In the genomic region with DNA sequence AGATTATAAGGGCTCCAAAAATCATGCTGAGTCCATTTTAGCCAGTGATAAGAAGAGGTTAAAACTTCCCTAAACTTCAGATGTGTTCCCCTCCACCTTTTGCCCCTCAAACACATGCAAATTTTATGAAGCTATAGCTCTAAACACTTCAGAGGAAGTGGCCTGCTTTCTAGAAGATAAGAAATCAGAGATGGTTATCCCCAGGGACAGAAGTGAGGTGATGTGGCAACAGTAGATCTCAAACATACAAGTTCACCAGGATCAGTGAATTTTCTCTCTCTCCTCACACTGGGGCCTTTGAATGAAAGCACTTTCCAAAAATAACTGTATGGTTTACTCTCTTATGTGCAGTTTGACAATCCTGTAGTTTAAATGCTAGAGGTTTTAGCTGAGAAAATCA, we compare ENCODE assay signal across 12 cellular contexts.
DNase-seq lines count a peak whose midpoint lies in the region; ATAC-seq and TF ChIP-seq lines count a peak whose summit lies in the region.
"Had no signal": no experiment of that assay in that cellular context is flagged by ENCODE, and none has a peak within 500 bp of the region (broad histone marks: within the 10 kb centered on the region; RNA-seq: fewer than 3 reads in every experiment).

No MANE protein-coding gene starts in this region.

- no peak overlapping the region for H2AFZ ChIP-seq in GM23248

- DNase-seq in GM23248 (peak; percentile 5), memory B cell (ENCODE audit: low spot score in 2 of 2) (peak in 1 of 2 donors; percentile 16), HuH-7.5 (ENCODE audit: low spot score) (no peak), NOMO-1 treated with DMSO at 0.1 percent for 48 hours (lab: John Stamatoyannopoulos, UW; ENCODE audit: unreplicated experiment) (no peak), AG08396 (ENCODE audit: low spot score) (no peak), gastrocnemius medialis (no peak)
- DNase-seq: kidney glomerular epithelial cell; NCI-H2107; stimulated activated naive CD8-positive, alpha-beta T cell treated with anti-CD3 and anti-CD28 coated beads, Interleukin-15, Interleukin-2, amounts not matched to agents 100 U/mL and 50 U/mL, for 24 hours had no signal

- no peaks in the 10 kb centered on the region for H3F3A ChIP-seq in GM23248 (ENCODE audit: insufficient read depth)

- no peaks in the 10 kb centered on the region for H4K20me1 ChIP-seq in GM23248 (ENCODE audit: insufficient read depth)

- H3K4me1 ChIP-seq in GM23248 (ENCODE audit: insufficient read depth) = no peaks in the 10 kb centered on the region
- peaks cover 35 to 40% of the 10 kb centered on the region in 2 donors for H3K4me1 ChIP-seq in gastrocnemius medialis

- H3K27ac Mint-ChIP-seq in IgD-negative memory B cell (peak overlapping the region in 2 of 3 donors; percentile 5 to 55), memory B cell (peak overlapping the region; percentile 45)

- H3K9me3 ChIP-seq in GM23248 (ENCODE audit: low read depth) (no peaks in the 10 kb centered on the region), gastrocnemius medialis (no peaks in the 10 kb centered on the region)

- H3K36me3 Mint-ChIP-seq in IgD-negative memory B cell (no peaks in the 10 kb centered on the region), memory B cell (no peaks in the 10 kb centered on the region)

- H3K27me3 ChIP-seq in GM23248 (replicated peaks; ENCODE audit: insufficient read depth) (no peaks in the 10 kb centered on the region), gastrocnemius medialis (no peaks in the 10 kb centered on the region)

- H3K79me2 ChIP-seq in GM23248 (ENCODE audit: insufficient read depth) = no peaks in the 10 kb centered on the region

- H3K27ac ChIP-seq in GM23248 (no peak overlapping the region), gastrocnemius medialis (peak overlapping the region in 1 of 4 donors; percentile 15)

- in situ Hi-C loops in GM23248 (cut with MboI) = no loop called here
- in situ Hi-C loops in gastrocnemius medialis (cut with MboI; ENCODE audit: low sequenced_read_pairs in 4 of 4) = no loop called here

- no peak for TF ChIP-seq POLR2A in gastrocnemius medialis (IDR thresholded peaks at IDR 0.05)

- no peak overlapping the region for H3K4me3 ChIP-seq in GM23248
- no peak overlapping the region for H3K4me3 ChIP-seq in gastrocnemius medialis

- H3K9me3 Mint-ChIP-seq in IgD-negative memory B cell = no peaks in the 10 kb centered on the region
- no peaks in the 10 kb centered on the region for H3K9me3 Mint-ChIP-seq in memory B cell

- intact Hi-C loops in gastrocnemius medialis (cut with DNase I; ENCODE audit: low total_unique reads) = no loop called here

- H3K4me1 Mint-ChIP-seq in IgD-negative memory B cell (peaks cover 20 to 23% (median 23%) of the 10 kb centered on the region in 3 donors), memory B cell (peaks cover 19% of the 10 kb centered on the region)

- no peak for TF ChIP-seq CTCF in gastrocnemius medialis (IDR thresholded peaks at IDR 0.05 in 4 of 5, conservative IDR thresholded peaks at IDR 0.05 in 1 of 5)

- H3K9ac ChIP-seq in GM23248 = no peak overlapping the region

- ATAC-seq in GM18867 (IDR thresholded peaks at IDR 0.05; ENCODE audit: unreplicated experiment) (peak; percentile 75), memory B cell (ENCODE audit: low read depth) (peak; percentile 99), gastrocnemius medialis (no peak)
- ATAC-seq: sciatic nerve; stimulated activated naive CD8-positive, alpha-beta T cell treated with anti-CD3 and anti-CD28 coated beads, Interleukin-15, Interleukin-2, amounts not matched to agents 100 U/mL and 50 U/mL, for 24 hours had no signal

- H3K4me2 ChIP-seq in GM23248 (ENCODE audit: unreplicated experiment) = no peak overlapping the region

- H3K27me3 Mint-ChIP-seq in IgD-negative memory B cell (no peaks in the 10 kb centered on the region), memory B cell (no peaks in the 10 kb centered on the region)

- no peaks in the 10 kb centered on the region for H3K9me2 ChIP-seq in GM23248 (ENCODE audit: insufficient read depth)

- no peaks in the 10 kb centered on the region for H3K36me3 ChIP-seq in GM23248 (ENCODE audit: low read depth)
- H3K36me3 ChIP-seq in gastrocnemius medialis = no peaks in the 10 kb centered on the region

- H3K4me3 Mint-ChIP-seq in IgD-negative memory B cell (peak overlapping the region in 2 of 4 donors; percentile 65 to 79), memory B cell (peak overlapping the region; percentile 8)

Comparison
In these comparisons a context has a peak if more than half of its experiments do, and no peak if none do; other contexts are left out.
1. ATAC-seq: peak in GM18867 (single experiment) and memory B cell (single experiment); none in gastrocnemius medialis (0 of 2).